In genomic region chr21:43062955-43063664, GRCh38 we compare ENCODE assay signal across 6 cellular contexts. TPM values are rescaled to one million over a fixed set of nuclear protein-coding genes. Genes with fewer than 3 reads are reported as not detected.
A peak's percentile ranks its signal among the peaks of the same experiment; 100 is the strongest.
DNase-seq lines count a peak whose midpoint lies in the region; ATAC-seq and TF ChIP-seq lines count a peak whose summit lies in the region.
"Not testable (repeated sequence)": the region's sequence is repeated elsewhere in the genome, so short reads cannot be mapped to it uniquely, and the experiment has no call there.
"Had no signal": no experiment of that assay in that cellular context is flagged by ENCODE, and none has a peak within 500 bp of the region (broad histone marks: within the 10 kb centered on the region; RNA-seq: fewer than 3 reads in every experiment).

No MANE protein-coding gene starts in this region.

- peak; percentile 30 for ATAC-seq in body of pancreas
- not testable (repeated sequence) for ATAC-seq in left ventricle myocardium superior
- ATAC-seq in left colon, result peak; percentile 88
- ATAC-seq in mucosa of descending colon, result peak; percentile 87

- not testable (repeated sequence) for TF ChIP-seq CTCF in WERI-Rb-1 (IDR thresholded peaks at IDR 0.05; ENCODE audit: low read depth, low read length); body of pancreas (IDR thresholded peaks at IDR 0.05); mucosa of descending colon (IDR thresholded peaks at IDR 0.05)

- intact Hi-C loops in body of pancreas (cut with DNase I); left ventricle myocardium superior (cut with micrococcal nuclease); left colon (cut with DNase I, micrococcal nuclease); mucosa of descending colon (cut with DNase I, micrococcal nuclease): not testable (repeated sequence)

- not testable (repeated sequence) for H3K27me3 ChIP-seq in WERI-Rb-1 (ENCODE audit: insufficient read depth, low read depth, severe bottlenecking); body of pancreas

- not testable (repeated sequence) for H3K27ac ChIP-seq in WERI-Rb-1, body of pancreas

- not testable (repeated sequence) for H3K4me1 ChIP-seq in body of pancreas; mucosa of descending colon (ENCODE audit: low read depth)

- H3K4me3 ChIP-seq in WERI-Rb-1 (ENCODE audit: low read depth, low read length); body of pancreas; mucosa of descending colon: not testable (repeated sequence)

- DNase-seq in WERI-Rb-1 (peak; percentile 0), left ventricle myocardium superior (peak; percentile 2), mucosa of descending colon (peak in 1 of 3 donors; percentile 8)
- DNase-seq in body of pancreas, left colon: not testable (repeated sequence)

- TF ChIP-seq POLR2A in body of pancreas (IDR thresholded peaks at IDR 0.05), result not testable (repeated sequence)

- H3K36me3 ChIP-seq in WERI-Rb-1; body of pancreas (replicated peaks in 1 of 2; ENCODE audit: insufficient read depth in 1 of 2, low read depth in 2 of 2); mucosa of descending colon (ENCODE audit: low read depth): not testable (repeated sequence)

- H3K9me3 ChIP-seq in WERI-Rb-1 (ENCODE audit: severe bottlenecking); body of pancreas; mucosa of descending colon: not testable (repeated sequence)

- no CpG with 5 or more reads among the region's 28 CpGs for WGBS in body of pancreas, 2 donors

RNA-seq across cellular contexts. Expression of gene CBS, which starts 12.5 kb away (rescaled TPM):
- 100 to 1,000 TPM; 196 to 199 TPM for total RNA-seq in body of pancreas
- 4.8 TPM for total RNA-seq in left ventricle myocardium superior
- 10 to 100 TPM in 1 of 2 donors, 1 to 10 TPM in 1; 3.4 to 15.8 TPM for total RNA-seq in left colon
- total RNA-seq in mucosa of descending colon, result 1 to 10 TPM; 4.5 to 5.8 (median 4.6) TPM
- total RNA-seq: CD8-positive, alpha-beta T cell had no signal

RNA-seq across cellular contexts. Expression of gene U2AF1, which starts 44.3 kb away (rescaled TPM):
- total RNA-seq in body of pancreas, result 10 to 100 TPM; 34.2 to 40.9 TPM
- total RNA-seq in left ventricle myocardium superior, result 15.8 TPM
- total RNA-seq in left colon, result 1 to 10 TPM; 6.5 to 7.2 TPM
- 10 to 100 TPM; 10.8 to 38.5 (median 36.4) TPM for total RNA-seq in mucosa of descending colon

Comparison
In these comparisons a context has a peak if more than half of its experiments do, and no peak if none do; other contexts are left out.
1. RNA of gene CBS, which starts 12.5 kb away (total RNA-seq): 196 to 199 TPM in body of pancreas; 3.4 to 15.8 TPM in left colon, 4.8 TPM in left ventricle myocardium superior (single experiment) and 4.5 to 5.8 TPM in mucosa of descending colon; every median in the first group is over 10 times any median in the second.